Comparison of ENCODE assay signal across 18 cellular contexts in the genomic region with DNA sequence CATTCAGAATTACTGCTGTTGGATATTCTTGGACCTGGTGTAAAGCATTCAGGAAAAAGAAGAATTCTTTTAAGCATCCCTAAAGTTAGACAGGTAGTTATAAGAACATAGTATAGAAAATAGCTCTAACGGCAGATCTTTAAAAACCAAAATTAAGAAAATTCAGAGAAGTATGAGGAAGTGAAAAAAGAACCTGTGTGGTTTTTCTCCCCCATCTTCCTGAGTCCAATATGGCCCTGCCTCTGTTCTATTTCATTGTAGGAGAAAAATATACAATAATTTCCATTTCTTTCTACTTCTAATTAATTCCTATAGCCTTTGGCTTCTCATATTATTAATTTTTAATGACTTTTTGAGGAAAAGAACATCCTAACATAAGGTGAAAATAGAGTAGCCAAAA. TPM values are rescaled to one million over a fixed set of nuclear protein-coding genes. Genes with fewer than 3 reads are reported as not detected.
DNase-seq lines count a peak whose midpoint lies in the region; ATAC-seq, FAIRE-seq and TF ChIP-seq lines count a peak whose summit lies in the region.
"Had no signal": no experiment of that assay in that cellular context is flagged by ENCODE, and none has a peak within 500 bp of the region (broad histone marks: within the 10 kb centered on the region; RNA-seq: fewer than 3 reads in every experiment).

No MANE protein-coding gene starts in this region.

- H3K36me3 Mint-ChIP-seq in memory B cell (no peaks in the 10 kb centered on the region), endodermal cell (ENCODE audit: low read depth) (no peaks in the 10 kb centered on the region)

- H3K4me1 ChIP-seq in sigmoid colon (no peaks in the 10 kb centered on the region), endodermal cell (ENCODE audit: control insufficient read depth, insufficient read depth, low read length) (no peaks in the 10 kb centered on the region)
- H3K4me1 ChIP-seq: gastroesophageal sphincter had no signal

- WGBS in sigmoid colon, 2 donors = 79 to 96% methylated on average over 1 of the region's 1 CpG
- WGBS in endodermal cell (ENCODE audit: insufficient coverage in 1 of 2, insufficient read length in 1 of 2), 2 experiments = 90% methylated on average over 1 of the region's 1 CpG; no CpG with 5 or more reads in 1 of the 2 experiments

- H3K27me3 ChIP-seq in sigmoid colon = no peaks in the 10 kb centered on the region
- no peaks in the 10 kb centered on the region for H3K27me3 ChIP-seq in endodermal cell (ENCODE audit: control insufficient read depth, insufficient read depth, low read length, poor library complexity, severe bottlenecking)
- H3K27me3 ChIP-seq: gastroesophageal sphincter had no signal

- H3K9me3 Mint-ChIP-seq in memory B cell (no peaks in the 10 kb centered on the region), endodermal cell (no peaks in the 10 kb centered on the region)

- TF ChIP-seq EP300 in sigmoid colon (IDR thresholded peaks at IDR 0.05) = no peak

- H3K36me3 ChIP-seq in sigmoid colon = no peaks in the 10 kb centered on the region
- no peaks in the 10 kb centered on the region for H3K36me3 ChIP-seq in endodermal cell (ENCODE audit: control insufficient read depth, insufficient read depth, low read length)
- H3K36me3 ChIP-seq: gastroesophageal sphincter had no signal

- TF ChIP-seq POLR2A in sigmoid colon (IDR thresholded peaks at IDR 0.05) (no peak), GM12892 (IDR thresholded peaks at IDR 0.05; ENCODE audit: low read depth, low read length) (no peak)

- no peak for DNase-seq in memory B cell (ENCODE audit: low spot score in 2 of 2)
- DNase-seq in sigmoid colon = no peak
- no peak for DNase-seq in NCI-H748 (lab: John Stamatoyannopoulos, UW; ENCODE audit: unreplicated experiment)
- DNase-seq in endodermal cell = no peak
- no peak for DNase-seq in GM12892 (ENCODE audit: insufficient read length)
- DNase-seq: activated CD4-positive, alpha-beta T cell treated with anti-CD3 and anti-CD28 coated beads, Interleukin-2, amount 50 U/mL, for 48 hours; activated effector memory CD4-positive, alpha-beta T cell treated with Interleukin-2 at 50 U/mL for 16 hours; effector CD4-positive, alpha-beta T cell; NCI-H2081 treated with DMSO at 0.1 percent for 48 hours; OCI-M1 had no signal

- H3K27ac ChIP-seq in sigmoid colon (no peak overlapping the region), endodermal cell (ENCODE audit: low read depth, low read length) (no peak overlapping the region)
- H3K27ac ChIP-seq: C4-2B, gastroesophageal sphincter had no signal

- H3K27ac Mint-ChIP-seq in memory B cell (no peak overlapping the region), endodermal cell (no peak overlapping the region)

- TF ChIP-seq CTCF in sigmoid colon (IDR thresholded peaks at IDR 0.05) (no peak), endodermal cell (conservative IDR thresholded peaks at IDR 0.05) (no peak)

- H3K4me1 Mint-ChIP-seq in memory B cell (peaks cover 20% of the 10 kb centered on the region), endodermal cell (no peaks in the 10 kb centered on the region)

- no peak overlapping the region for H3K4me3 Mint-ChIP-seq in memory B cell
- H3K4me3 Mint-ChIP-seq in endodermal cell = no peak overlapping the region

- H3K9ac ChIP-seq in endodermal cell (ENCODE audit: extremely low read depth, low read length, poor library complexity, severe bottlenecking) = no peak overlapping the region

- no peak for FAIRE-seq in GM12892 (lab: Jason Lieb, UNC)
- FAIRE-seq: keratinocyte had no signal

- H3K4me3 ChIP-seq in sigmoid colon = no peak overlapping the region
- no peak overlapping the region for H3K4me3 ChIP-seq in endodermal cell (ENCODE audit: low read length)
- H3K4me3 ChIP-seq: gastroesophageal sphincter had no signal

- H3K27me3 Mint-ChIP-seq in memory B cell (no peaks in the 10 kb centered on the region), endodermal cell (ENCODE audit: insufficient read depth) (no peaks in the 10 kb centered on the region)

- H3K9me3 ChIP-seq in sigmoid colon (no peaks in the 10 kb centered on the region), endodermal cell (ENCODE audit: control insufficient read depth, low read length) (no peaks in the 10 kb centered on the region)
- H3K9me3 ChIP-seq: gastroesophageal sphincter had no signal

- intact Hi-C loops in sigmoid colon (cut with DNase I) = no loop called here

- ATAC-seq in GM19043 (IDR thresholded peaks at IDR 0.05; ENCODE audit: low read depth, unreplicated experiment) (peak; percentile 37), HG02588 (IDR thresholded peaks at IDR 0.05; ENCODE audit: unreplicated experiment) (peak; percentile 49), HG03175 (IDR thresholded peaks at IDR 0.05; ENCODE audit: unreplicated experiment) (peak; percentile 46), memory B cell (ENCODE audit: low read depth) (peak; percentile 77)
- ATAC-seq: gastroesophageal sphincter had no signal

RNA-seq across cellular contexts. Expression of gene FHL5, which starts 47.1 kb away (rescaled TPM):
- 10 to 100 TPM in 2 of 4 donors, 1 to 10 TPM in 2; 5.7 to 12.7 (median 9.2) TPM for total RNA-seq in sigmoid colon
- 1 to 10 TPM in 1 of 3 donors, under 1 TPM in 1, not detected in 1; 0.60 to 2.7 TPM for polyA plus RNA-seq in sigmoid colon
- total RNA-seq in endodermal cell = not detected
- polyA plus RNA-seq in endodermal cell (2013, experiment 1 of 2) = not detected
- not detected for polyA plus RNA-seq in endodermal cell (2013, experiment 2 of 2)
- polyA plus RNA-seq in GM12892 (2012; ENCODE audit: missing spikeins) = not detected
- total RNA-seq: myocyte; T-helper 1 cell treated with Interleukin-12 subunit alpha and Interleukin-12 subunit beta and Interleukin-4 antibody, amounts not matched to agents 30 ng/mL and 1 ng/mL, for 36 hours had no signal
- polyA plus RNA-seq: keratinocyte had no signal

Comparison
In these comparisons a context has a peak if more than half of its experiments do, and no peak if none do; other contexts are left out.
1. RNA of gene FHL5, which starts 47.1 kb away (total RNA-seq): 5.7 to 12.7 TPM in sigmoid colon; not detected in endodermal cell; every median in the first group is over 4 times any median in the second.
2. Peak in every context shown above with its lines, with median percentiles within 50 percentile points of each other: ATAC-seq.